Comparison of ENCODE assay signal across 22 cellular contexts in the genomic region with DNA sequence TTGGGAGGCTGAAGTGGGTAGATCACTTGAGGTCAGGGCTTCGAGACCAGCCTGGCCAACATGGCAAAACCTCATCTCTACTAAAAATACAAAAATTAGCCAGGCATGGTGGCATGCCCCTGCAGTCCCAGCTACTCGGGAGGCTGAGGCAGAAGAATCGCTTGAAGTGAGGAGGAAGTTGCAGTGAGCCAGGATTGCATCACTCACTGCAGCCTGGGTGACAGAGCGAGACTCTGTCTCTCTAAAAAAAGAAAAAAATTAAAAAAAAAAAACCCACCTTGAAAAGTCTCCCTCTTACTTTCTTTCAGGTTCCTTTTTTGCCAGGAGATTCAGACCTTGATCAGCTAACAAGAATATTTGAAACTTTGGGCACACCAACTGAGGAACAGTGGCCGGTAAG.
"Had no signal": no experiment of that assay in that cellular context is flagged by ENCODE, and none has a peak within 500 bp of the region (broad histone marks: within the 10 kb centered on the region; RNA-seq: fewer than 3 reads in every experiment).

No MANE protein-coding gene starts in this region.

- H3K27ac ChIP-seq: adrenal gland, breast epithelium, esophagus muscularis mucosa, gastroesophageal sphincter, heart left ventricle, left lung, testis, upper lobe of left lung, WERI-Rb-1 had no signal

- ATAC-seq: gastroesophageal sphincter; heart left ventricle; left lung; sciatic nerve; stimulated activated effector memory CD8-positive, alpha-beta T cell treated with anti-CD3 and anti-CD28 coated beads, Interleukin-12 subunit alpha, Interleukin-12 subunit beta, amount 100 ng/mL, for 72 hours had no signal

- H3K4me3 Mint-ChIP-seq: activated CD4-positive, alpha-beta memory T cell treated with anti-CD3 and anti-CD28 coated beads, Interleukin-2, amount 10 ng/mL, durations not matched to agents 7 days and 5 days; activated naive CD4-positive, alpha-beta T cell treated with anti-CD3 and anti-CD28 coated beads, Interleukin-2, amount 50 U/mL, for 24 hours; mesothelial cell of epicardium; nephron; stimulated activated effector memory CD8-positive, alpha-beta T cell treated with anti-CD3 and anti-CD28 coated beads, Interleukin-12 subunit alpha, Interleukin-12 subunit beta, amount 100 ng/mL, for 72 hours had no signal

- DNase-seq: activated CD4-positive, alpha-beta memory T cell treated with anti-CD3 and anti-CD28 coated beads, Interleukin-2, amount 10 ng/mL, durations not matched to agents 7 days and 5 days; activated effector memory CD4-positive, alpha-beta T cell treated with Interleukin-2 at 50 U/mL for 16 hours; activated T-cell treated with anti-CD3 and anti-CD28 coated beads, Interleukin-2, amount 50 U/mL, for 48 hours; adrenal gland; cortex of kidney; effector CD4-positive, alpha-beta T cell; heart left ventricle; left lung; nucleus accumbens; stimulated activated CD4-positive, alpha-beta T cell treated with anti-CD3 and anti-CD28 coated beads, Interleukin-4, amount 100 ng/mL, for 24 hours; testis; upper lobe of left lung; WERI-Rb-1 had no signal

- H3K4me1 Mint-ChIP-seq: mesothelial cell of epicardium; nephron; stimulated activated effector memory CD8-positive, alpha-beta T cell treated with anti-CD3 and anti-CD28 coated beads, Interleukin-12 subunit alpha, Interleukin-12 subunit beta, amount 100 ng/mL, for 72 hours had no signal

- H3K27me3 Mint-ChIP-seq: activated CD4-positive, alpha-beta memory T cell treated with anti-CD3 and anti-CD28 coated beads, Interleukin-2, amount 10 ng/mL, durations not matched to agents 7 days and 5 days; activated naive CD4-positive, alpha-beta T cell treated with anti-CD3 and anti-CD28 coated beads, Interleukin-2, amount 50 U/mL, for 24 hours had no signal

- H3K4me3 ChIP-seq: adrenal gland, breast epithelium, esophagus muscularis mucosa, gastroesophageal sphincter, heart left ventricle, left lung, smooth muscle cell, testis, upper lobe of left lung had no signal

- H3K9me3 ChIP-seq: adrenal gland, breast epithelium, esophagus muscularis mucosa, gastroesophageal sphincter, heart left ventricle, left lung, testis, upper lobe of left lung had no signal

- H3K27me3 ChIP-seq: adrenal gland, breast epithelium, esophagus muscularis mucosa, gastroesophageal sphincter, heart left ventricle, left lung, testis had no signal

- H3K4me1 ChIP-seq: adrenal gland, breast epithelium, gastroesophageal sphincter, left lung, testis, upper lobe of left lung had no signal

- H3K27ac Mint-ChIP-seq: activated CD4-positive, alpha-beta memory T cell treated with anti-CD3 and anti-CD28 coated beads, Interleukin-2, amount 10 ng/mL, durations not matched to agents 7 days and 5 days; activated naive CD4-positive, alpha-beta T cell treated with anti-CD3 and anti-CD28 coated beads, Interleukin-2, amount 50 U/mL, for 24 hours; mesothelial cell of epicardium; nephron; stimulated activated effector memory CD8-positive, alpha-beta T cell treated with anti-CD3 and anti-CD28 coated beads, Interleukin-12 subunit alpha, Interleukin-12 subunit beta, amount 100 ng/mL, for 72 hours had no signal

- H3K4me2 ChIP-seq: smooth muscle cell had no signal

- H3K36me3 ChIP-seq: breast epithelium had no signal

- H3K9me3 Mint-ChIP-seq: activated CD4-positive, alpha-beta memory T cell treated with anti-CD3 and anti-CD28 coated beads, Interleukin-2, amount 10 ng/mL, durations not matched to agents 7 days and 5 days; activated naive CD4-positive, alpha-beta T cell treated with anti-CD3 and anti-CD28 coated beads, Interleukin-2, amount 50 U/mL, for 24 hours; mesothelial cell of epicardium; nephron; stimulated activated effector memory CD8-positive, alpha-beta T cell treated with anti-CD3 and anti-CD28 coated beads, Interleukin-12 subunit alpha, Interleukin-12 subunit beta, amount 100 ng/mL, for 72 hours had no signal
